Comparison of ENCODE assay signal across 23 cellular contexts in the genomic region with DNA sequence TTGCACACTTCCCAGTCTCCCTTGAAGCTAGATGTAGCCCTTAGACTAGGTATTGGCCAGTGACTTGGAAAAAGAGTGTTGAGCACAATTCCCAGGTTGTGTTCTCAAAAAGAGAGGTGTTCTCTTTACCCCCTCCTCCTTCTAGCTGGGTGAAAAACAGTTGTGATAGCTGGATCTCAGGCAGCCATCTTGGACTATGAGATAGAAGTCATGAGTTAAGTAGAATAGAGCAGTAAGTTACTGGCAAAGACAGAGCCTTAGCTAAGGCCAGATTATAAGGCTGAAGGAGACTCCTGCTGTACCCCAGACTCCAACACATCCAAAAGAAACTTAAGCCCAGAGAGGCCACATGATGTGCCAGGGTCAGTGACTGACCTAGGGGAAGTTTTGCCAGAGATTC. TPM values are rescaled to one million over a fixed set of nuclear protein-coding genes. Genes with fewer than 3 reads are reported as not detected.
DNase-seq lines count a peak whose midpoint lies in the region; FAIRE-seq and TF ChIP-seq lines count a peak whose summit lies in the region.
"Had no signal": no experiment of that assay in that cellular context is flagged by ENCODE, and none has a peak within 500 bp of the region (broad histone marks: within the 10 kb centered on the region; RNA-seq: fewer than 3 reads in every experiment).

No MANE protein-coding gene starts in this region.

- peaks cover 89% of the 10 kb centered on the region for H3K4me1 Mint-ChIP-seq in neural progenitor cell

- peak overlapping the region; percentile 62 for H3K18ac ChIP-seq in H1 (ENCODE audit: extremely low read depth, low read length)

- H3K27me3 ChIP-seq in ACC112 (ENCODE audit: insufficient read depth, low read length) (0 out of 2 replicates have a peak, but pooled peaks cover 3% of the 10 kb centered on the region), H1 (replicated peaks in 1 of 4; ENCODE audit: control insufficient read depth in 3 of 4, extremely low read depth in 1 of 4, insufficient read depth in 3 of 4, low read length in 3 of 4) (peaks cover 0 to 6% (median under 1%) of the 10 kb centered on the region in 4 experiments; a peak in 5 of 7 replicates), neural progenitor cell (no peaks in the 10 kb centered on the region)
- H3K27me3 ChIP-seq: BLaER1, MG63 had no signal

- no peak overlapping the region for H4K91ac ChIP-seq in H1 (replicated peaks; ENCODE audit: insufficient read length, low read length)

- H3K23me2 ChIP-seq in H1 (ENCODE audit: low read depth, low read length), result peaks cover 2% of the 10 kb centered on the region

- H3K27ac Mint-ChIP-seq in neural progenitor cell, result peak overlapping the region; percentile 19
- H3K27ac Mint-ChIP-seq: CD8-positive, alpha-beta T cell; GM23338 had no signal

- H3K9me3 ChIP-seq in SK-N-MC (ENCODE audit: low read depth, low read length) (no peaks in the 10 kb centered on the region), H1 (ENCODE audit: insufficient read depth in 2 of 2, low read depth in 1 of 2, low read length in 1 of 2) (no peaks in the 10 kb centered on the region), neural progenitor cell (ENCODE audit: low read depth) (no peaks in the 10 kb centered on the region)
- H3K9me3 ChIP-seq: BLaER1, MG63 had no signal

- peaks cover 21% of the 10 kb centered on the region for H3K27me3 Mint-ChIP-seq in neural progenitor cell (ENCODE audit: insufficient read depth, low read depth)

- H2BK15ac ChIP-seq in H1 (ENCODE audit: low read length), result peak overlapping the region; percentile 19; the same call in 1 of the 2 replicates

- no peaks in the 10 kb centered on the region for H3K36me3 ChIP-seq in ACC112 (ENCODE audit: insufficient read depth, low read length)
- H3K36me3 ChIP-seq in SK-N-MC (ENCODE audit: insufficient read depth, low read length), result no peaks in the 10 kb centered on the region
- no peaks in the 10 kb centered on the region for H3K36me3 ChIP-seq in H1 (ENCODE audit: control insufficient read depth in 2 of 4, insufficient read depth in 4 of 4, low read length in 3 of 4)
- no peaks in the 10 kb centered on the region for H3K36me3 ChIP-seq in neural progenitor cell
- H3K36me3 ChIP-seq: BLaER1, MG63 had no signal

- no peaks in the 10 kb centered on the region for H4K20me1 ChIP-seq in H1 (replicated peaks in 1 of 2; ENCODE audit: control insufficient read depth in 1 of 2, insufficient read depth in 2 of 2, low read length in 2 of 2)
- H4K20me1 ChIP-seq in neural progenitor cell (ENCODE audit: low read depth), result no peaks in the 10 kb centered on the region
- H4K20me1 ChIP-seq: BLaER1 had no signal

- TF ChIP-seq CTCF in H1 (IDR thresholded peaks at IDR 0.05; ENCODE audit: control extremely low read depth in 1 of 3, insufficient read depth in 1 of 3, low read depth in 1 of 3, low read length in 3 of 3) (no peak), neural progenitor cell (IDR thresholded peaks at IDR 0.05) (no peak)

- H3K4ac ChIP-seq in H1 (replicated peaks; ENCODE audit: insufficient read length, low read depth, low read length), result no peak overlapping the region

- no peak overlapping the region for H3K4me2 ChIP-seq in H1 (ENCODE audit: insufficient read depth in 1 of 2, low read depth in 2 of 2, low read length in 2 of 2)
- no peak overlapping the region for H3K4me2 ChIP-seq in neural progenitor cell
- H3K4me2 ChIP-seq: BLaER1, KMS-11 had no signal

- CTCF ChIA-PET in H1 (lab: Charles Lee; ENCODE audit: partially characterized antibody), result interaction anchor here (0.6 to 2.9 kb wide), 9 partner anchors 9 to 146 kb away, joined by 3 to 12 read pairs (median 3); a partner anchor contains a TSS

- H3K27ac ChIP-seq in ACC112 (ENCODE audit: low read depth, low read length), result peak overlapping the region; percentile 70
- 0 out of 2 replicates have a peak overlapping the region, but pooled peaks have one; percentile 38 for H3K27ac ChIP-seq in SK-N-MC
- H3K27ac ChIP-seq in H1 (ENCODE audit: low read depth, low read length), result no peak overlapping the region
- H3K27ac ChIP-seq in neural progenitor cell, result no peak overlapping the region
- H3K27ac ChIP-seq: BLaER1, KMS-11 had no signal

- H2AFZ ChIP-seq in ACC112 (ENCODE audit: low read length, unreplicated experiment) (peak overlapping the region; percentile 12), H1 (ENCODE audit: low read length) (no peak overlapping the region), neural progenitor cell (replicated peaks) (no peak overlapping the region)
- H2AFZ ChIP-seq: GM23338 had no signal

- TF ChIP-seq EP300 in H1 (IDR thresholded peaks at IDR 0.05; ENCODE audit: borderline replicate concordance in 1 of 2, low read depth in 2 of 2, low read length in 2 of 2), result no peak

- no peaks in the 10 kb centered on the region for H3K36me3 Mint-ChIP-seq in neural progenitor cell
- H3K36me3 Mint-ChIP-seq: CD8-positive, alpha-beta T cell had no signal

- no peak for TF ChIP-seq POLR2A in H1 (IDR thresholded peaks at IDR 0.05; ENCODE audit: control extremely low read depth in 1 of 2, low read depth in 2 of 2, low read length in 2 of 2)

- H2BK120ac ChIP-seq in H1 (replicated peaks; ENCODE audit: low read depth, low read length), result no peak overlapping the region

- peaks cover 54% of the 10 kb centered on the region for H3F3A ChIP-seq in neural progenitor cell (ENCODE audit: low read depth)

- H4K8ac ChIP-seq in H1 (ENCODE audit: extremely low read depth, insufficient read depth, low read length), result no peak overlapping the region

- no peak overlapping the region; the same call in 1 of the 2 replicates for H2AK5ac ChIP-seq in H1 (ENCODE audit: low read depth, low read length)

- H3K79me2 ChIP-seq in ACC112 (ENCODE audit: control insufficient read depth, insufficient read depth, low read length, unreplicated experiment), result no peaks in the 10 kb centered on the region
- H3K79me2 ChIP-seq in H1 (ENCODE audit: control insufficient read depth in 1 of 2, insufficient read depth in 2 of 2, low read length in 2 of 2), result no peaks in the 10 kb centered on the region
- no peaks in the 10 kb centered on the region for H3K79me2 ChIP-seq in neural progenitor cell (ENCODE audit: low read depth)

- H4K5ac ChIP-seq in H1 (ENCODE audit: insufficient read length, low read depth, low read length), result no peak overlapping the region

- no peak for TF ChIP-seq RAD21 in H1 (IDR thresholded peaks at IDR 0.05 in 1 of 2, conservative IDR thresholded peaks at IDR 0.05 in 1 of 2; ENCODE audit: low read depth in 2 of 2, low read length in 2 of 2)

- H2BK20ac ChIP-seq in H1 (ENCODE audit: low read length), result peak overlapping the region; percentile 93

- H3K9ac ChIP-seq in SK-N-MC (ENCODE audit: insufficient read length) (no peak overlapping the region), H1 (replicated peaks in 1 of 4; ENCODE audit: extremely low read depth in 1 of 4, low read depth in 3 of 4, low read length in 3 of 4) (no peak overlapping the region), neural progenitor cell (no peak overlapping the region)
- H3K9ac ChIP-seq: BLaER1, KMS-11 had no signal

- H2BK12ac ChIP-seq in H1 (ENCODE audit: low read depth, low read length), result peak overlapping the region; percentile 46; the same call in 1 of the 2 replicates

- peaks cover 28% of the 10 kb centered on the region for H3K4me1 ChIP-seq in ACC112 (ENCODE audit: control insufficient read depth, insufficient read depth, low read length, unreplicated experiment)
- peaks cover 30 to 52% (median 42%) of the 10 kb centered on the region in 4 experiments for H3K4me1 ChIP-seq in H1 (replicated peaks in 1 of 4; ENCODE audit: control insufficient read depth in 3 of 4, insufficient read depth in 4 of 4, low read length in 3 of 4)
- peaks cover 62% of the 10 kb centered on the region for H3K4me1 ChIP-seq in neural progenitor cell

- no peaks in the 10 kb centered on the region for H3K79me1 ChIP-seq in H1 (ENCODE audit: low read depth, low read length)

- no peak overlapping the region for H3K14ac ChIP-seq in H1 (ENCODE audit: insufficient read length)

- no peak overlapping the region for H3K56ac ChIP-seq in H1 (replicated peaks; ENCODE audit: insufficient read length, low read depth, low read length)

- H3K9me3 Mint-ChIP-seq in neural progenitor cell, result no peaks in the 10 kb centered on the region
- H3K9me3 Mint-ChIP-seq: CD8-positive, alpha-beta T cell; GM23338 had no signal

- no peak for DNase-seq in SK-N-MC (ENCODE audit: low read depth, low spot score)
- no peak for DNase-seq in H1 (ENCODE audit: low read depth in 1 of 2, low spot score in 2 of 2)
- no peak for DNase-seq in neural progenitor cell (ENCODE audit: low spot score)
- no peak for DNase-seq in germinal center (ENCODE audit: low spot score)
- DNase-seq in activated CD8-positive, alpha-beta memory T cell treated with anti-CD3 and anti-CD28 coated beads, Interleukin-2, amount 50 U/mL, for 4 hours, result no peak
- DNase-seq in NCI-H1048 (lab: John Stamatoyannopoulos, UW), result no peak
- no peak for DNase-seq in kidney glomerular epithelial cell (lab: John Stamatoyannopoulos, UW)
- DNase-seq: CD8-positive, alpha-beta T cell; DMS79; MG63; NCI-H1105; NCI-H1694 treated with DMSO at 0.1 percent for 48 hours; NCI-H2107; NCI-H524 treated with DMSO at 0.1 percent for 48 hours; SHP77 had no signal

- no peak overlapping the region for H3K4me3 Mint-ChIP-seq in neural progenitor cell
- H3K4me3 Mint-ChIP-seq: CD8-positive, alpha-beta T cell; GM23338 had no signal

- FAIRE-seq in H1 (lab: Jason Lieb, UNC), result no peak
- FAIRE-seq: D721Med, G401.6, HepG2 had no signal

- POLR2A ChIA-PET in H1 (lab: Charles Lee; ENCODE audit: partially characterized antibody), result interaction anchor here (0.6 to 5.9 kb wide), 3 partner anchors 11 to 80 kb away, joined by 3 to 38 read pairs (median 3); no protein-coding TSS in a partner anchor

- H2BK5ac ChIP-seq in H1 (ENCODE audit: low read depth, low read length), result peak overlapping the region; percentile 10; the same call in 1 of the 2 replicates

- no peak overlapping the region for H3K4me3 ChIP-seq in ACC112 (ENCODE audit: low read depth, low read length)
- no peak overlapping the region for H3K4me3 ChIP-seq in SK-N-MC
- no peak overlapping the region for H3K4me3 ChIP-seq in H1 (ENCODE audit: extremely low read depth in 1 of 4, insufficient read depth in 2 of 4, low read depth in 3 of 4, low read length in 4 of 4)
- no peak overlapping the region for H3K4me3 ChIP-seq in neural progenitor cell
- H3K4me3 ChIP-seq: BLaER1, GM23338, MG63 had no signal

- no peak overlapping the region for H3K23ac ChIP-seq in H1 (ENCODE audit: insufficient read length)

RNA-seq across cellular contexts. Expression of a gene that starts 8.1 kb away (rescaled TPM):
- 7.6 and 9.3 TPM in 2 replicates for total RNA-seq in H1 (2021; fragmentation: NEBNext Ultra II Directional; extraction: Animal tissue kit (Norgen Biotek cat#: 25700))
- polyA plus RNA-seq in H1 (2011; rRNA removed), result 14.5 and 21.0 TPM in 2 replicates
- 11.5 TPM for polyA plus RNA-seq in H1 (2011; cell fraction: cytosol; rRNA removed)
- polyA plus RNA-seq in H1 (2011; cell fraction: nucleus; rRNA removed), result 54.5 TPM
- 9.8 to 16.3 TPM (median 13.8 TPM) in 4 replicates for polyA plus RNA-seq in H1 (2012, experiment 1 of 2)
- polyA plus RNA-seq in H1 (2012, experiment 2 of 2), result 11.1 TPM
- 15.0 TPM for polyA plus RNA-seq in H1 (2013, experiment 1 of 2)
- 14.0 TPM for polyA plus RNA-seq in H1 (2013, experiment 2 of 2)
- 13.8 and 14.4 TPM in 2 replicates for polyA minus RNA-seq in H1 (2011; rRNA and poly(A)+ RNA removed)
- polyA minus RNA-seq in H1 (2011; cell fraction: cytosol; rRNA and poly(A)+ RNA removed), result 7.7 TPM
- polyA minus RNA-seq in H1 (2011; cell fraction: nucleus; rRNA and poly(A)+ RNA removed), result 39.6 TPM
- 3.1 and 5.9 TPM in 2 replicates for total RNA-seq in neural progenitor cell (ENCODE audit: low replicate concordance)
- total RNA-seq: CD8-positive, alpha-beta T cell had no signal

RNA-seq across cellular contexts. Expression of a gene that starts 25.4 kb away (rescaled TPM):
- total RNA-seq in H1 (2021; fragmentation: NEBNext Ultra II Directional; extraction: Animal tissue kit (Norgen Biotek cat#: 25700)), result 1.0 and 2.0 TPM in 2 replicates
- 2.7 and 3.3 TPM in 2 replicates for polyA plus RNA-seq in H1 (2011; rRNA removed)
- 4.3 TPM for polyA plus RNA-seq in H1 (2011; cell fraction: cytosol; rRNA removed)
- polyA plus RNA-seq in H1 (2011; cell fraction: nucleus; rRNA removed), result 3.7 TPM
- 2.1 to 3.9 TPM (median 3.0 TPM) in 4 replicates for polyA plus RNA-seq in H1 (2012, experiment 1 of 2)
- polyA plus RNA-seq in H1 (2012, experiment 2 of 2), result 1.3 TPM
- 2.0 TPM for polyA plus RNA-seq in H1 (2013, experiment 1 of 2)
- polyA plus RNA-seq in H1 (2013, experiment 2 of 2), result 1.5 TPM
- 0.61 and 2.4 TPM in 2 replicates for polyA minus RNA-seq in H1 (2011; rRNA and poly(A)+ RNA removed)
- polyA minus RNA-seq in H1 (2011; cell fraction: cytosol; rRNA and poly(A)+ RNA removed), result 3.3 TPM
- 11.1 TPM for polyA minus RNA-seq in H1 (2011; cell fraction: nucleus; rRNA and poly(A)+ RNA removed)
- 1.9 TPM in 1 of 2 replicates, not detected in the other for total RNA-seq in neural progenitor cell (ENCODE audit: low replicate concordance)
- total RNA-seq: A172; CD8-positive, alpha-beta T cell; HepG2 had no signal

RNA-seq across cellular contexts. Expression of a gene that starts 37.2 kb away (rescaled TPM):
- total RNA-seq in H1 (2021; fragmentation: NEBNext Ultra II Directional; extraction: Animal tissue kit (Norgen Biotek cat#: 25700)), result 0.35 TPM in 1 of 2 replicates, not detected in the other
- polyA plus RNA-seq in H1 (2011; rRNA removed), result 0.29 and 0.82 TPM in 2 replicates
- 0.27 TPM for polyA plus RNA-seq in H1 (2011; cell fraction: cytosol; rRNA removed)
- polyA plus RNA-seq in H1 (2011; cell fraction: nucleus; rRNA removed), result 1.0 TPM
- polyA plus RNA-seq in H1 (2012, experiment 1 of 2), result 0.21 to 0.28 TPM (median 0.27 TPM) in 4 replicates
- 0.35 TPM for polyA plus RNA-seq in H1 (2012, experiment 2 of 2)
- 1.0 TPM for polyA plus RNA-seq in H1 (2013, experiment 1 of 2)
- 0.98 TPM for polyA plus RNA-seq in H1 (2013, experiment 2 of 2)
- polyA minus RNA-seq in H1 (2011; rRNA and poly(A)+ RNA removed), result 0.13 and 0.78 TPM in 2 replicates
- polyA minus RNA-seq in H1 (2011; cell fraction: cytosol; rRNA and poly(A)+ RNA removed), result not detected
- 0.90 TPM for polyA minus RNA-seq in H1 (2011; cell fraction: nucleus; rRNA and poly(A)+ RNA removed)
- 0.68 TPM in 1 of 2 replicates, not detected in the other for total RNA-seq in neural progenitor cell (ENCODE audit: low replicate concordance)
- total RNA-seq: CD8-positive, alpha-beta T cell; GM23338; HepG2 had no signal
- polyA plus RNA-seq: HepG2 had no signal

Comparison
In these comparisons a context has a peak if more than half of its experiments do, and no peak if none do; other contexts are left out.
1. H3K27ac ChIP-seq: peak in ACC112 (single experiment) and SK-N-MC (single experiment); none in H1 (single experiment) and neural progenitor cell (single experiment).